ENCODE assay signal across 24 cellular contexts in the genomic region with DNA sequence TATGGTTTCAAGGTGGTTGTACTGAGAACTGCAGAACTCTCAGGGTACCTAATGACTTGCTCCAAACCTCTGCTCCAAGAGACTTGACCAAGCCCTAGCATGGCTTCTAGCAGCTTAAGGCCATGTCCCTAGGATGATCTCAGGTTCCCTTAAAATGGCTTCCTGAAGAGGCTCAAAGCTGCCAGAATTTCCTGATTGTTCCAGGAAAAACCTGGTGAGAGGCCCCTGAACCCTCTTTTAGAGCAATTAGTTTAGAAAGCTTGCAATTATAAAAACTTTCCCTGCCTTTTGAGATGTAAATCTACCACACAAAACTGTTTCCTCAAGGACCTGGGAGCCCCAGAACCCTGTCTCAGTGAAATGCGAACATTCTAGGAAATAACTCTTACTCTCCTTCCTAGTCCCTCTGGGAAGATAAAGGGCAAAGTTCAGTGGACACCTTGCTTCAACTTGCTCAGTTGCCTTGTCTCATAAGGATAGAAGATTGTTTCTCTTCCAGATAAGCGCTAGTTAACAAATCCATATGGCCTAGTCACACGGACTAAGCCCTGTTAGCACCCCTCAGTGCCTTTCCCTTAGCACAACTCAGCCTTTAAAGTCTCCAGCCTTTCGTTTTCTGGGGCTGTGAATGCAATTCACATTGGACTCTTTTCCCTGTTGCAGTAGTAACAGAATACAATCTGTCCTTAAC. TPM values are rescaled to one million over a fixed set of nuclear protein-coding genes. Genes with fewer than 3 reads are reported as not detected.
DNase-seq lines count a peak whose midpoint lies in the region; ATAC-seq, FAIRE-seq and TF ChIP-seq lines count a peak whose summit lies in the region.
"Had no signal": no experiment of that assay in that cellular context is flagged by ENCODE, and none has a peak within 500 bp of the region (broad histone marks: within the 10 kb centered on the region; RNA-seq: fewer than 3 reads in every experiment).

No MANE protein-coding gene starts in this region.

- H3K27me3 Mint-ChIP-seq in GM23338 (ENCODE audit: insufficient read depth, low read depth, poor library complexity): peaks cover 4% of the 10 kb centered on the region
- H3K27me3 Mint-ChIP-seq in brain: no peaks in the 10 kb centered on the region
- H3K27me3 Mint-ChIP-seq: central memory CD8-positive, alpha-beta T cell; natural killer cell treated with Interleukin-12 subunit alpha and Interleukin-12 subunit beta and Interleukin-15 and Interleukin-18, amount 100 ng/mL, for 72 hours; T-cell had no signal

- H3K9me3 ChIP-seq in A549 (no peaks in the 10 kb centered on the region), esophagus muscularis mucosa (no peaks in the 10 kb centered on the region)
- H3K9me3 ChIP-seq: suprapubic skin had no signal

- H3K9me2 ChIP-seq in GM23338 (ENCODE audit: insufficient read depth): no peaks in the 10 kb centered on the region

- H3K4me1 ChIP-seq in A549: peaks cover 16% of the 10 kb centered on the region; the same call in 2 of the 3 replicates
- peaks cover 37% of the 10 kb centered on the region for H3K4me1 ChIP-seq in GM23338 (ENCODE audit: insufficient read depth)
- H3K4me1 ChIP-seq in esophagus muscularis mucosa: peaks cover 16 to 48% (median 47%) of the 10 kb centered on the region in 4 donors

- H3K27ac ChIP-seq in A549 (no peak overlapping the region), GM23338 (ENCODE audit: low read depth) (peak overlapping the region; percentile 75), esophagus muscularis mucosa (replicated peaks in 1 of 4) (no peak overlapping the region)
- H3K27ac ChIP-seq: C4-2B, suprapubic skin had no signal

- DNase-seq in A549 (ENCODE audit: low read depth in 1 of 2, low spot score in 1 of 2): no peak
- peak; percentile 64 for DNase-seq in GM23338 (ENCODE audit: low spot score)
- DNase-seq in left colon: no peak
- no peak for DNase-seq in foreskin melanocyte
- DNase-seq in sciatic nerve (ENCODE audit: low spot score): no peak
- no peak for DNase-seq in esophagus muscularis mucosa (ENCODE audit: extremely low spot score)
- DNase-seq: activated gamma-delta T cell; amygdala; DMS53; effector CD8-positive, alpha-beta T cell; head of caudate nucleus; islet precursor cell; NCI-H1092 treated with DMSO at 0.1 percent for 48 hours; NCI-H2081; NCI-H510A; stimulated activated CD4-positive, alpha-beta T cell treated with anti-CD3 and anti-CD28 coated beads, Interleukin-12 subunit alpha, Interleukin-12 subunit beta, amount 100 ng/mL, for 4 hours; T-cell had no signal

- POLR2A ChIA-PET in A549 (lab: Yijun Ruan, JAX): no interaction called here

- H3K36me3 Mint-ChIP-seq in GM23338 (ENCODE audit: low read depth): peaks cover 36% of the 10 kb centered on the region
- peaks cover 34% of the 10 kb centered on the region for H3K36me3 Mint-ChIP-seq in brain
- H3K36me3 Mint-ChIP-seq: natural killer cell treated with Interleukin-12 subunit alpha and Interleukin-12 subunit beta and Interleukin-15 and Interleukin-18, amount 100 ng/mL, for 72 hours had no signal

- TF ChIP-seq POLR2A in A549 (IDR thresholded peaks at IDR 0.05; ENCODE audit: low read length) (no peak), esophagus muscularis mucosa (IDR thresholded peaks at IDR 0.05; ENCODE audit: low read depth) (no peak)

- H3K79me2 ChIP-seq in GM23338 (replicated peaks; ENCODE audit: insufficient read depth): peaks cover 58% of the 10 kb centered on the region

- peaks cover 42% of the 10 kb centered on the region for H3K4me1 Mint-ChIP-seq in GM23338
- peaks cover 53% of the 10 kb centered on the region for H3K4me1 Mint-ChIP-seq in brain

- H3K27me3 ChIP-seq in GM23338 (ENCODE audit: insufficient read depth) (no peaks in the 10 kb centered on the region), esophagus muscularis mucosa (no peaks in the 10 kb centered on the region)
- H3K27me3 ChIP-seq: suprapubic skin had no signal

- H3K36me3 ChIP-seq in GM23338 (ENCODE audit: insufficient read depth) (no peaks in the 10 kb centered on the region; the same call in 1 of the 2 replicates), esophagus muscularis mucosa (peaks cover 0 to 7% (median 0%) of the 10 kb centered on the region in 4 donors)
- H3K36me3 ChIP-seq: suprapubic skin had no signal

- CTCF ChIA-PET in A549 (lab: Yijun Ruan, JAX): interaction anchor here (0.9 kb wide), 1 partner anchor 14 kb away, joined by 3 read pairs; no protein-coding TSS in a partner anchor

- H3K27ac Mint-ChIP-seq in GM23338 (peak overlapping the region; percentile 88), brain (peak overlapping the region in 3 of 5 experiments; percentile 63 to 67 (median 66))

- TF ChIP-seq EP300 in A549 (IDR thresholded peaks at IDR 0.05) (no peak), esophagus muscularis mucosa (IDR thresholded peaks at IDR 0.05) (no peak)

- no peaks in the 10 kb centered on the region for H4K20me1 ChIP-seq in GM23338 (replicated peaks; ENCODE audit: insufficient read depth)

- H3K4me2 ChIP-seq in A549: peak overlapping the region; percentile 75; the same call in 1 of the 3 replicates
- peak overlapping the region; percentile 80 for H3K4me2 ChIP-seq in GM23338

- H3K4me3 ChIP-seq in A549 (no peak overlapping the region), GM23338 (peak overlapping the region; percentile 77), esophagus muscularis mucosa (no peak overlapping the region)
- H3K4me3 ChIP-seq: suprapubic skin had no signal

- peaks cover 8% of the 10 kb centered on the region; the same call in 1 of the 2 replicates for H3F3A ChIP-seq in GM23338 (replicated peaks; ENCODE audit: low read depth)

- intact Hi-C loops in left colon (cut with DNase I, micrococcal nuclease): no loop called here
- intact Hi-C loops in sciatic nerve (cut with DNase I): no loop called here
- intact Hi-C loops in esophagus muscularis mucosa (cut with DNase I): no loop called here

- no peak for ATAC-seq in A549
- ATAC-seq in GM23338: peak; percentile 5; the same call in 2 of the 3 replicates
- ATAC-seq in left colon: peak; percentile 11
- ATAC-seq in GM21619 (IDR thresholded peaks at IDR 0.05; ENCODE audit: unreplicated experiment): no peak
- ATAC-seq in sciatic nerve: no peak
- ATAC-seq: natural killer cell treated with Interleukin-12 subunit alpha and Interleukin-12 subunit beta and Interleukin-15 and Interleukin-18, amount 100 ng/mL, for 72 hours; Right ventricle myocardium inferior; T-cell had no signal

- no peak overlapping the region for H2AFZ ChIP-seq in GM23338

- peak overlapping the region; percentile 96 for H3K4me3 Mint-ChIP-seq in GM23338
- H3K4me3 Mint-ChIP-seq in brain: peak overlapping the region; percentile 38 to 97 (median 43)

- no peak for TF ChIP-seq RAD21 in A549 (conservative IDR thresholded peaks at IDR 0.05 in 1 of 2, IDR thresholded peaks at IDR 0.05 in 1 of 2)

- H3K9me3 Mint-ChIP-seq in GM23338 (no peaks in the 10 kb centered on the region), brain (no peaks in the 10 kb centered on the region)
- H3K9me3 Mint-ChIP-seq: central memory CD8-positive, alpha-beta T cell; natural killer cell treated with Interleukin-12 subunit alpha and Interleukin-12 subunit beta and Interleukin-15 and Interleukin-18, amount 100 ng/mL, for 72 hours; T-cell had no signal

- no peak for FAIRE-seq in A549 (lab: Jason Lieb, UNC)

- WGBS in A549 (ENCODE audit: missing lambda C conversion rate): 89% methylated on average over 4 of the region's 4 CpGs
- 61% methylated on average over 4 of the region's 4 CpGs for WGBS in esophagus muscularis mucosa

- TF ChIP-seq CTCF in A549 (IDR thresholded peaks at IDR 0.05) (no peak), GM23338 (conservative IDR thresholded peaks at IDR 0.05; ENCODE audit: low read depth in 2 of 2) (no peak), brain (conservative IDR thresholded peaks at IDR 0.05) (no peak), esophagus muscularis mucosa (IDR thresholded peaks at IDR 0.05) (no peak)

TF ChIP-seq in A549, 52 proteins besides CTCF, POLR2A, EP300 and RAD21:
- no peak for TF ChIP-seq KDM5A (IDR thresholded peaks at IDR 0.05)

RNA-seq across cellular contexts. Expression of a gene that starts 2.5 kb away (rescaled TPM):
- polyA plus RNA-seq in A549 (2011; rRNA removed): 63.4 and 68.2 TPM in 2 replicates
- 20.8 and 21.5 TPM in 2 replicates for polyA plus RNA-seq in A549 (2012; cell fraction: cytosol; rRNA removed)
- polyA plus RNA-seq in A549 (2012; cell fraction: nucleus; rRNA removed): 6.4 and 8.9 TPM in 2 replicates
- polyA plus RNA-seq in A549 (2017; fragmentation: RNase III; extraction: RNeasy Plus Mini Kit Qiagen cat#74134 plus additional on column Dnase treatment): 45.3 to 47.1 TPM (median 46.7 TPM) in 3 replicates
- 4.9 and 5.0 TPM in 2 replicates for polyA minus RNA-seq in A549 (2011; rRNA and poly(A)+ RNA removed)
- total RNA-seq in GM23338 (2014; rRNA removed; shearing (Covaris generic)): 61.2 and 62.9 TPM in 2 replicates
- polyA plus RNA-seq in GM23338 (2016; fragmentation: Nextera tagmentation; extraction: Ambion mirVana): 115 and 118 TPM in 2 replicates
- 29.0 TPM for polyA plus RNA-seq in brain (ENCODE audit: insufficient read depth, low read depth, low replicate concordance)
- 100 to 1,000 TPM; 139 to 144 TPM for total RNA-seq in left colon
- total RNA-seq in sciatic nerve: 31.3 TPM
- 10 to 100 TPM; 23.2 to 37.0 (median 34.0) TPM for total RNA-seq in esophagus muscularis mucosa

Comparison
In these comparisons a context has a peak if more than half of its experiments do, and no peak if none do; other contexts are left out.
1. ATAC-seq: peak in GM23338 (single experiment) and left colon (single experiment); none in A549 (0 of 2), GM21619 (single experiment) and sciatic nerve (single experiment).